In genomic region chr19:18587962-18588610, GRCh38 we compare ENCODE assay signal across 8 cellular contexts. TPM values are rescaled to one million over a fixed set of nuclear protein-coding genes. Genes with fewer than 3 reads are reported as not detected.
DNase-seq lines count a peak whose midpoint lies in the region; ATAC-seq and TF ChIP-seq lines count a peak whose summit lies in the region.

No MANE protein-coding gene starts in this region.

- H3K9me3 Mint-ChIP-seq in glutamatergic neuron (ENCODE audit: unreplicated experiment) = peaks cover 22% of the 10 kb centered on the region

- TF ChIP-seq CTCF in glutamatergic neuron (IDR thresholded peaks at IDR 0.05; ENCODE audit: partially characterized antibody, unreplicated experiment) (no peak), spleen (IDR thresholded peaks at IDR 0.05 in 8 of 11, conservative IDR thresholded peaks at IDR 0.05 in 3 of 11) (no peak)

- peak overlapping the region; percentile 77 to 98 (median 94) for H3K4me3 ChIP-seq in spleen

- H3K27ac ChIP-seq in spleen = peak overlapping the region; percentile 89 to 96 (median 92)

- intact Hi-C loops in spleen (cut with DNase I; ENCODE audit: low total_unique reads) = no loop called here

- H3K27me3 ChIP-seq in spleen (replicated peaks in 1 of 7) = no peaks in the 10 kb centered on the region

- peaks cover 0 to 23% (median 13%) of the 10 kb centered on the region in 6 donors for H3K36me3 ChIP-seq in spleen

- H3K9me3 ChIP-seq in T-helper 17 cell (ENCODE audit: control insufficient read depth, low read length, poor library complexity, severe bottlenecking) (no peaks in the 10 kb centered on the region), spleen (no peaks in the 10 kb centered on the region)

- H3K4me1 ChIP-seq in spleen = peaks cover 18 to 51% (median 34%) of the 10 kb centered on the region in 6 donors

- TF ChIP-seq POLR2A in spleen (IDR thresholded peaks at IDR 0.05) = no peak

- peak overlapping the region; percentile 89 for H3K4me3 Mint-ChIP-seq in T-helper 17 cell
- peak overlapping the region; percentile 87 for H3K4me3 Mint-ChIP-seq in glutamatergic neuron (ENCODE audit: unreplicated experiment)

- no peaks in the 10 kb centered on the region for H3K27me3 Mint-ChIP-seq in T-helper 17 cell
- H3K27me3 Mint-ChIP-seq in glutamatergic neuron (ENCODE audit: unreplicated experiment) = peaks cover 6% of the 10 kb centered on the region

- H3K4me1 Mint-ChIP-seq in T-helper 17 cell (peaks cover 27% of the 10 kb centered on the region), glutamatergic neuron (ENCODE audit: low read depth, unreplicated experiment) (peaks cover 7% of the 10 kb centered on the region)

- ATAC-seq in T-helper 17 cell = peak; percentile 5
- ATAC-seq in HG03469 (IDR thresholded peaks at IDR 0.05; ENCODE audit: unreplicated experiment) = no peak

- H3K27ac Mint-ChIP-seq in T-helper 17 cell (peak overlapping the region; percentile 89), glutamatergic neuron (ENCODE audit: unreplicated experiment) (peak overlapping the region; percentile 81)

- no peaks in the 10 kb centered on the region for H3K36me3 Mint-ChIP-seq in T-helper 17 cell (ENCODE audit: low read depth)
- H3K36me3 Mint-ChIP-seq in glutamatergic neuron (ENCODE audit: unreplicated experiment) = no peaks in the 10 kb centered on the region

- WGBS in spleen, 5 donors = 18 to 32% (median 27%) methylated on average over 16 of the region's 16 CpGs

- DNase-seq in NCI-H82 (lab: John Stamatoyannopoulos, UW) (peak; percentile 93), NCI-H82 treated with DMSO at 0.1 percent for 48 hours (lab: John Stamatoyannopoulos, UW; ENCODE audit: unreplicated experiment) (no peak), T-helper 17 cell (no peak), glutamatergic neuron (no peak), spleen (no peak), NCI-H1694 (lab: John Stamatoyannopoulos, UW) (no peak), hippocampal formation (lab: John Stamatoyannopoulos, UW) (no peak)

RNA-seq across cellular contexts. Expression of gene REX1BD, which starts 0.5 kb away (rescaled TPM):
- 10 to 100 TPM; 89.1 to 97.1 TPM for total RNA-seq in T-helper 17 cell
- total RNA-seq in glutamatergic neuron (ENCODE audit: unreplicated experiment) = 54.3 TPM
- 100 to 1,000 TPM in 1 of 7 donors, 10 to 100 TPM in 6; 65.4 to 103 (median 78.7) TPM for total RNA-seq in spleen
- 100 to 1,000 TPM; 127 to 182 (median 160) TPM for polyA plus RNA-seq in spleen

RNA-seq across cellular contexts. Expression of gene UBA52, which starts 16.4 kb away (rescaled TPM):
- total RNA-seq in T-helper 17 cell = 1,000 to 10,000 TPM; 1,880 to 1,939 TPM
- 826 TPM for total RNA-seq in glutamatergic neuron (ENCODE audit: unreplicated experiment)
- 1,000 to 10,000 TPM in 3 of 7 donors, 100 to 1,000 TPM in 4; 650 to 1,362 (median 985) TPM for total RNA-seq in spleen
- 1,000 to 10,000 TPM; 1,341 to 2,132 (median 1,852) TPM for polyA plus RNA-seq in spleen

RNA-seq across cellular contexts. Expression of gene CRLF1, which starts 18.5 kb away (rescaled TPM):
- total RNA-seq in T-helper 17 cell (not detected), glutamatergic neuron (ENCODE audit: unreplicated experiment) (55.3 TPM), spleen (1 to 10 TPM in 4 of 7 donors, under 1 TPM in 2, not detected in 1; 0.20 to 7.0 (median 1.1) TPM)
- polyA plus RNA-seq in spleen = 1 to 10 TPM; 5.2 to 8.0 (median 6.3) TPM

RNA-seq across cellular contexts. Expression of gene TMEM59L, which starts 24.6 kb away (rescaled TPM):
- total RNA-seq in T-helper 17 cell (under 1 TPM in 1 of 2 donors, not detected in 1; 0.29 TPM), glutamatergic neuron (ENCODE audit: unreplicated experiment) (92.3 TPM), spleen (under 1 TPM in 2 of 7 donors, not detected in 5; 0.28 to 0.49 TPM)
- under 1 TPM; 0.15 to 0.74 (median 0.50) TPM for polyA plus RNA-seq in spleen

RNA-seq across cellular contexts. Expression of gene KXD1, which starts 30.4 kb away (rescaled TPM):
- 10 to 100 TPM; 69.6 to 78.5 TPM for total RNA-seq in T-helper 17 cell
- 71.3 TPM for total RNA-seq in glutamatergic neuron (ENCODE audit: unreplicated experiment)
- 10 to 100 TPM; 63.9 to 90.9 (median 75.7) TPM for total RNA-seq in spleen
- 10 to 100 TPM; 65.9 to 78.5 (median 68.9) TPM for polyA plus RNA-seq in spleen
